ENCODE assay signal across 10 cellular contexts in the genomic region with DNA sequence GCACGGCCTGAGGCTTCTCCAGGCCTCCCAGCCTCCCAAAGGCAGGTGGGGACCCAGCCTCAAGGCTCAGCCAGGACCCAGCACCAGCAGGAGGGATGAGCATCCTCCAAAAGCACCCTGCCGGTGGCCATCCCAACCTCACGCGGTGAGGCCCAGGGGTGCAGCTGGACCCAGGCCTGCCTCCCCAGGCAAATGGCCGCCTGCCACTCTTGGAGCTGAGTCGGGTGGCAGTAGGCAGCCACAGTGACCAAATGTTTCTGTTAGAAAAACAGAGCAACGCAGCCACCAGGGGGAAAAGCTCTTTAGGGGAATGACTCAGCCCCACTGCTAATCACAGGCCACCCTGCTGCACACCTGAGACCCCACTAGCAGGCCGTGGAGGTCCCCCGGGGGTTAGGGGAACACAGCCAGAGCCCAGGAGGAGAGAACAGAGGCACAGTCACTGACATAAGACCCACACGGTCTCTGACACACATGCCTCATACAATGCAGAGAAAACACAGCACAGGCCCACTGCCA. TPM values are rescaled to one million over a fixed set of nuclear protein-coding genes. Genes with fewer than 3 reads are reported as not detected.
DNase-seq lines count a peak whose midpoint lies in the region; ATAC-seq and TF ChIP-seq lines count a peak whose summit lies in the region.
"Had no signal": no experiment of that assay in that cellular context is flagged by ENCODE, and none has a peak within 500 bp of the region (broad histone marks: within the 10 kb centered on the region; RNA-seq: fewer than 3 reads in every experiment).

No MANE protein-coding gene starts in this region.

- peak overlapping the region; percentile 61 for H3K4me3 ChIP-seq in coronary artery
- no peak overlapping the region for H3K4me3 ChIP-seq in lung
- H3K4me3 ChIP-seq in upper lobe of right lung: no peak overlapping the region

- TF ChIP-seq CTCF in coronary artery (IDR thresholded peaks at IDR 0.05): no peak
- TF ChIP-seq CTCF in lung (IDR thresholded peaks at IDR 0.05; ENCODE audit: control extremely low read depth, extremely low read depth): no peak
- TF ChIP-seq CTCF in upper lobe of right lung (IDR thresholded peaks at IDR 0.05): no peak

- H3K27me3 ChIP-seq in lung (ENCODE audit: control insufficient read depth, insufficient read depth) (no peaks in the 10 kb centered on the region), upper lobe of right lung (no peaks in the 10 kb centered on the region)

- H3K36me3 ChIP-seq in lung (ENCODE audit: control insufficient read depth in 2 of 2, insufficient read depth in 2 of 2, low read length in 2 of 2): peaks cover 2 to 39% of the 10 kb centered on the region in 2 donors
- H3K36me3 ChIP-seq in upper lobe of right lung: peaks cover 42% of the 10 kb centered on the region

- intact Hi-C loops in upper lobe of right lung (cut with DNase I): no loop called here

- H3K4me1 ChIP-seq in lung (ENCODE audit: control insufficient read depth in 2 of 2, insufficient read depth in 2 of 2, low read length in 2 of 2) (peaks cover 6 to 18% of the 10 kb centered on the region in 2 donors), upper lobe of right lung (peaks cover 30% of the 10 kb centered on the region)

- H3K9me3 ChIP-seq in lung (ENCODE audit: control insufficient read depth in 2 of 2, insufficient read depth in 1 of 2, low read length in 1 of 2) (no peaks in the 10 kb centered on the region), upper lobe of right lung (no peaks in the 10 kb centered on the region)

- H3K27ac ChIP-seq in coronary artery (peak overlapping the region; percentile 94), lung (ENCODE audit: low read depth in 1 of 2, low read length in 1 of 2) (peak overlapping the region; percentile 41 to 56), upper lobe of right lung (peak overlapping the region; percentile 66)

- ATAC-seq in lung (ENCODE audit: insufficient read depth, low FRiP score) (no peak), upper lobe of right lung (no peak), HG02884 (IDR thresholded peaks at IDR 0.05; ENCODE audit: unreplicated experiment) (no peak)

- 47 to 60% methylated on average over 10 of the region's 10 CpGs for WGBS in lung, 2 donors

- DNase-seq in NCI-H1694 treated with DMSO at 0.1 percent for 48 hours (lab: John Stamatoyannopoulos, UW): peak; percentile 14
- no peak for DNase-seq in NCI-H1694 (lab: John Stamatoyannopoulos, UW)
- DNase-seq in coronary artery (ENCODE audit: low spot score): no peak
- no peak for DNase-seq in lung (ENCODE audit: low spot score)
- no peak for DNase-seq in upper lobe of right lung
- no peak for DNase-seq in NCI-H345 (lab: John Stamatoyannopoulos, UW)
- no peak for DNase-seq in activated naive CD4-positive, alpha-beta T cell (lab: John Stamatoyannopoulos, UW)
- DNase-seq: islet precursor cell, SIG-M5 had no signal

RNA-seq across cellular contexts. Expression of gene BCAR1, which starts 12.5 kb away (rescaled TPM):
- total RNA-seq in lung (10 to 100 TPM; 51.3 to 70.7 TPM), upper lobe of right lung (61.7 TPM)
- 10 to 100 TPM; 37.5 to 48.6 TPM for polyA plus RNA-seq in lung

RNA-seq across cellular contexts. Expression of gene CTRB1, which starts 20.1 kb away (rescaled TPM):
- total RNA-seq in lung (1 to 10 TPM in 1 of 2 donors, not detected in 1; 6.5 TPM), upper lobe of right lung (not detected)
- under 1 TPM; 0.33 to 0.97 TPM for polyA plus RNA-seq in lung

RNA-seq across cellular contexts. Expression of gene CTRB2, which starts 32.0 kb away (rescaled TPM):
- total RNA-seq in lung (10 to 100 TPM in 1 of 2 donors, not detected in 1; 14.6 TPM), upper lobe of right lung (0.78 TPM)
- 1 to 10 TPM in 1 of 2 donors, under 1 TPM in 1; 0.65 to 1.3 TPM for polyA plus RNA-seq in lung
